17 cellular contexts compared by ENCODE assay signal in the genomic region with DNA sequence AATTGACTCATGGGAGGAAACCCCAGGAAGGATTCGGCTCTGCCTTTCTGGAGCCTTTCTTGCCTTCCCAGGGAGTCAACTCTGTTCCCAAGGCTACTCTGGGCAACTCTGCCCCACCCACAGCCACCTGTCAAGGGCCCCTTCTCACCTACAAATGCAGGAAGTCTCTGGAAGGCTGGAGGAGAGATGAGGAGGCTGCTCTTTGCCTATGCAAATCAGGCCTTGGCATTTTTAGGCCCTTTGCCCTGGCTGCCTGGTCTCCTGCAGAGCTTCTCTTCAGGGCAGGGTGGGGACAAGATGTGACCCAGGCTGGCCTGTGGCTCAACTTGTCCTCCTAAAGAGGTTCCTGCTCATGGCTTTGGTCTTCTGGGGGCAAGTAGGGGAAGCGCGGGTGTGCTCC. TPM values are rescaled to one million over a fixed set of nuclear protein-coding genes. Genes with fewer than 3 reads are reported as not detected.
DNase-seq lines count a peak whose midpoint lies in the region; ATAC-seq and TF ChIP-seq lines count a peak whose summit lies in the region.
"Had no signal": no experiment of that assay in that cellular context is flagged by ENCODE, and none has a peak within 500 bp of the region (broad histone marks: within the 10 kb centered on the region; RNA-seq: fewer than 3 reads in every experiment).

No MANE protein-coding gene starts in this region.

- H3K27ac ChIP-seq in heart right ventricle (no peak overlapping the region), left lung (peak overlapping the region; percentile 18 to 44)
- H3K27ac ChIP-seq: pancreas had no signal

- H3K4me3 Mint-ChIP-seq in activated CD4-positive, alpha-beta T cell treated with anti-CD3 and anti-CD28 coated beads, Interleukin-2, amount 10 ng/mL, durations not matched to agents 24 days and 14 days, result no peak overlapping the region
- H3K4me3 Mint-ChIP-seq: CD8-positive, alpha-beta T cell; T-helper 1 cell treated with Interleukin-12 subunit alpha and Interleukin-12 subunit beta and Interleukin-4 antibody, amounts not matched to agents 30 μg/mL and 1 μg/mL, for 36 hours had no signal

- TF ChIP-seq CTCF in heart right ventricle (IDR thresholded peaks at IDR 0.05) (no peak), left lung (IDR thresholded peaks at IDR 0.05) (no peak)

- no peaks in the 10 kb centered on the region for H3K27me3 Mint-ChIP-seq in activated CD4-positive, alpha-beta T cell treated with anti-CD3 and anti-CD28 coated beads, Interleukin-2, amount 10 ng/mL, durations not matched to agents 24 days and 14 days
- H3K27me3 Mint-ChIP-seq: naive B cell had no signal

- H3K4me3 ChIP-seq in heart right ventricle (no peak overlapping the region), left lung (no peak overlapping the region)
- H3K4me3 ChIP-seq: pancreas had no signal

- TF ChIP-seq POLR2A in Raji (IDR thresholded peaks at IDR 0.05; ENCODE audit: insufficient read depth, low read depth, low read length), result peak; percentile 76

- intact Hi-C loops in left ventricle myocardium superior (cut with micrococcal nuclease), result no loop called here
- intact Hi-C loops in heart right ventricle (cut with DNase I), result no loop called here
- intact Hi-C loops in left lung (cut with DNase I), result no loop called here
- intact Hi-C loops in activated CD4-positive, alpha-beta T cell treated with anti-CD3 and anti-CD28 coated beads, Interleukin-2, amount 10 ng/mL, durations not matched to agents 24 days and 14 days (cut with micrococcal nuclease), result no loop called here

- DNase-seq in left ventricle myocardium superior, result peak; percentile 7
- DNase-seq in heart right ventricle, result no peak
- DNase-seq in left lung, result peak; percentile 61 to 71
- DNase-seq in activated CD4-positive, alpha-beta T cell treated with anti-CD3 and anti-CD28 coated beads, Interleukin-2, amount 10 ng/mL, durations not matched to agents 24 days and 14 days, result no peak
- no peak for DNase-seq in GDM1 (lab: John Stamatoyannopoulos, UW)
- DNase-seq: activated effector memory CD4-positive, alpha-beta T cell treated with anti-CD3 and anti-CD28 coated beads, Interleukin-2, amount 50 U/mL, for 16 hours; CD8-positive, alpha-beta T cell; cerebellar nuclear complex; naive B cell; NCI-H1930; pancreas; stimulated activated CD4-positive, alpha-beta T cell treated with anti-CD3 and anti-CD28 coated beads, Interleukin-1b, Interleukin-23, amount 100 ng/mL, for 48 hours had no signal

- peaks cover 15% of the 10 kb centered on the region for H3K4me1 Mint-ChIP-seq in activated CD4-positive, alpha-beta T cell treated with anti-CD3 and anti-CD28 coated beads, Interleukin-2, amount 10 ng/mL, durations not matched to agents 24 days and 14 days

- peaks cover 1% of the 10 kb centered on the region for H3K36me3 Mint-ChIP-seq in activated CD4-positive, alpha-beta T cell treated with anti-CD3 and anti-CD28 coated beads, Interleukin-2, amount 10 ng/mL, durations not matched to agents 24 days and 14 days (ENCODE audit: low read depth)
- H3K36me3 Mint-ChIP-seq: CD8-positive, alpha-beta T cell; naive B cell had no signal

- H3K4me1 ChIP-seq in heart right ventricle, result peaks cover 5 to 25% (median 12%) of the 10 kb centered on the region in 9 donors
- H3K4me1 ChIP-seq in left lung, result peaks cover 4 to 20% of the 10 kb centered on the region in 2 donors

- H3K27me3 ChIP-seq in heart right ventricle (peaks cover 0 to 4% (median 0%) of the 10 kb centered on the region in 7 donors), left lung (peaks cover 0 to 5% of the 10 kb centered on the region in 2 donors)
- H3K27me3 ChIP-seq: pancreas had no signal

- H3K9me3 Mint-ChIP-seq in activated CD4-positive, alpha-beta T cell treated with anti-CD3 and anti-CD28 coated beads, Interleukin-2, amount 10 ng/mL, durations not matched to agents 24 days and 14 days, result no peaks in the 10 kb centered on the region
- H3K9me3 Mint-ChIP-seq: CD8-positive, alpha-beta T cell; naive B cell; T-helper 1 cell treated with Interleukin-12 subunit alpha and Interleukin-12 subunit beta and Interleukin-4 antibody, amounts not matched to agents 30 μg/mL and 1 μg/mL, for 36 hours had no signal

- WGBS in heart right ventricle, 2 donors, result 86 to 88% methylated on average over 3 of the region's 3 CpGs

- ATAC-seq in left ventricle myocardium superior, result no peak
- no peak for ATAC-seq in heart right ventricle
- peak; percentile 60 for ATAC-seq in left lung
- ATAC-seq in GM21515 (IDR thresholded peaks at IDR 0.05; ENCODE audit: unreplicated experiment), result no peak
- no peak for ATAC-seq in GM21381 (IDR thresholded peaks at IDR 0.05; ENCODE audit: unreplicated experiment)
- ATAC-seq: CD8-positive, alpha-beta T cell; pancreas; sciatic nerve had no signal

- H3K36me3 ChIP-seq in heart right ventricle (no peaks in the 10 kb centered on the region), left lung (peaks cover 0 to 3% of the 10 kb centered on the region in 2 donors)
- H3K36me3 ChIP-seq: pancreas had no signal

- H3K9me3 ChIP-seq in heart right ventricle, result no peaks in the 10 kb centered on the region
- H3K9me3 ChIP-seq in left lung, result no peaks in the 10 kb centered on the region
- H3K9me3 ChIP-seq: pancreas had no signal

- H3K27ac Mint-ChIP-seq in activated CD4-positive, alpha-beta T cell treated with anti-CD3 and anti-CD28 coated beads, Interleukin-2, amount 10 ng/mL, durations not matched to agents 24 days and 14 days, result no peak overlapping the region
- H3K27ac Mint-ChIP-seq: CD8-positive, alpha-beta T cell; T-helper 1 cell treated with Interleukin-12 subunit alpha and Interleukin-12 subunit beta and Interleukin-4 antibody, amounts not matched to agents 30 μg/mL and 1 μg/mL, for 36 hours had no signal

RNA-seq across cellular contexts. Expression of a gene that starts 5.4 kb away (rescaled TPM):
- total RNA-seq in left ventricle myocardium superior (1.6 TPM), heart right ventricle (1 to 10 TPM in 5 of 10 donors, under 1 TPM in 5; 0.32 to 1.6 (median 0.91) TPM), left lung (10 to 100 TPM; 12.4 to 28.5 TPM)
- polyA plus RNA-seq in heart right ventricle, result 1 to 10 TPM in 1 of 2 donors, under 1 TPM in 1; 0.88 to 1.7 TPM
- 6.3 and 6.5 TPM in 2 replicates for total RNA-seq in activated CD4-positive, alpha-beta T cell treated with anti-CD3 and anti-CD28 coated beads, Interleukin-2, amount 10 ng/mL, durations not matched to agents 24 days and 14 days
- total RNA-seq: CD8-positive, alpha-beta T cell had no signal

RNA-seq across cellular contexts. Expression of a gene that starts 34.4 kb away (rescaled TPM):
- total RNA-seq in left ventricle myocardium superior (1.0 TPM), heart right ventricle (1 to 10 TPM in 8 of 10 donors, under 1 TPM in 2; 0.55 to 3.1 (median 1.3) TPM), left lung (10 to 100 TPM in 1 of 2 donors, 1 to 10 TPM in 1; 9.9 to 13.7 TPM)
- 1 to 10 TPM; 1.1 to 3.1 TPM for polyA plus RNA-seq in heart right ventricle
- total RNA-seq in activated CD4-positive, alpha-beta T cell treated with anti-CD3 and anti-CD28 coated beads, Interleukin-2, amount 10 ng/mL, durations not matched to agents 24 days and 14 days, result 3.0 and 4.3 TPM in 2 replicates

RNA-seq across cellular contexts. Expression of a gene that starts 46.8 kb away (rescaled TPM):
- total RNA-seq in left ventricle myocardium superior, result 35.6 TPM
- 10 to 100 TPM; 31.1 to 47.0 (median 38.6) TPM for total RNA-seq in heart right ventricle
- 10 to 100 TPM; 25.4 to 50.8 TPM for polyA plus RNA-seq in heart right ventricle
- 10 to 100 TPM; 39.1 to 50.1 TPM for total RNA-seq in left lung
- total RNA-seq in activated CD4-positive, alpha-beta T cell treated with anti-CD3 and anti-CD28 coated beads, Interleukin-2, amount 10 ng/mL, durations not matched to agents 24 days and 14 days, result 59.7 TPM in 2 replicates

RNA-seq across cellular contexts. Expression of a gene that starts 51.1 kb away (rescaled TPM):
- 89.6 TPM for total RNA-seq in left ventricle myocardium superior
- 100 to 1,000 TPM in 3 of 10 donors, 10 to 100 TPM in 7; 63.1 to 112 (median 72.9) TPM for total RNA-seq in heart right ventricle
- polyA plus RNA-seq in heart right ventricle, result 100 to 1,000 TPM in 1 of 2 donors, 10 to 100 TPM in 1; 73.4 to 227 TPM
- total RNA-seq in left lung, result 100 to 1,000 TPM; 176 to 239 TPM
- 181 and 182 TPM in 2 replicates for total RNA-seq in activated CD4-positive, alpha-beta T cell treated with anti-CD3 and anti-CD28 coated beads, Interleukin-2, amount 10 ng/mL, durations not matched to agents 24 days and 14 days

RNA-seq across cellular contexts. Expression of a gene that starts 56.0 kb away (rescaled TPM):
- 13.3 TPM for total RNA-seq in left ventricle myocardium superior
- total RNA-seq in heart right ventricle, result 10 to 100 TPM; 10.7 to 22.0 (median 14.3) TPM
- polyA plus RNA-seq in heart right ventricle, result 10 to 100 TPM in 1 of 2 donors, 1 to 10 TPM in 1; 9.4 to 33.7 TPM
- 10 to 100 TPM; 13.5 to 23.4 TPM for total RNA-seq in left lung
- total RNA-seq in activated CD4-positive, alpha-beta T cell treated with anti-CD3 and anti-CD28 coated beads, Interleukin-2, amount 10 ng/mL, durations not matched to agents 24 days and 14 days, result 71.0 and 71.8 TPM in 2 replicates

Comparison
In these comparisons a context has a peak if more than half of its experiments do, and no peak if none do; other contexts are left out.
1. DNase-seq: peak in left ventricle myocardium superior (single experiment) and left lung (2 of 2); none in heart right ventricle (0 of 2), activated CD4-positive, alpha-beta T cell treated with anti-CD3 and anti-CD28 coated beads, Interleukin-2, amount 10 ng/mL, durations not matched to agents 24 days and 14 days (single experiment) and GDM1 (single experiment).
2. H3K27ac ChIP-seq: peak in left lung (2 of 2); none in heart right ventricle (0 of 10).